ENCODE assay signal across 1 cellular context in genomic region chr7:101238226-101239182, GRCh38.
TF ChIP-seq lines count a peak whose summit lies in the region.

No MANE protein-coding gene starts in this region.

TF ChIP-seq in K562, 482 proteins besides CTCF, POLR2A, EP300 and RAD21:
- TF ChIP-seq FOXK1 (CRISPR knock-in tag; IDR thresholded peaks at IDR 0.05; ENCODE audit: borderline replicate concordance), result no peak
- TF ChIP-seq MITF (IDR thresholded peaks at IDR 0.05), result no peak
- TF ChIP-seq GATA2 (CRISPR knock-in tag; IDR thresholded peaks at IDR 0.05), result no peak
- peak; percentile 58 for TF ChIP-seq POLR2G (IDR thresholded peaks at IDR 0.05; ENCODE audit: low read depth, low read length)
- peak; percentile 50 for TF ChIP-seq RBFOX2 (IDR thresholded peaks at IDR 0.05; ENCODE audit: low read depth, low read length)
- no peak for TF ChIP-seq ZNF407 (IDR thresholded peaks at IDR 0.05; ENCODE audit: low read depth)
- TF ChIP-seq ZHX1 (conservative IDR thresholded peaks at IDR 0.05; ENCODE audit: low read length), result no peak
- no peak for TF ChIP-seq SRSF7 (optimal IDR thresholded peaks at IDR 0.05; ENCODE audit: low read depth, low read length)
- TF ChIP-seq ZNF146 (CRISPR knock-in tag; IDR thresholded peaks at IDR 0.05; ENCODE audit: unreplicated experiment), result no peak
